17 cellular contexts compared by ENCODE assay signal in the genomic region with DNA sequence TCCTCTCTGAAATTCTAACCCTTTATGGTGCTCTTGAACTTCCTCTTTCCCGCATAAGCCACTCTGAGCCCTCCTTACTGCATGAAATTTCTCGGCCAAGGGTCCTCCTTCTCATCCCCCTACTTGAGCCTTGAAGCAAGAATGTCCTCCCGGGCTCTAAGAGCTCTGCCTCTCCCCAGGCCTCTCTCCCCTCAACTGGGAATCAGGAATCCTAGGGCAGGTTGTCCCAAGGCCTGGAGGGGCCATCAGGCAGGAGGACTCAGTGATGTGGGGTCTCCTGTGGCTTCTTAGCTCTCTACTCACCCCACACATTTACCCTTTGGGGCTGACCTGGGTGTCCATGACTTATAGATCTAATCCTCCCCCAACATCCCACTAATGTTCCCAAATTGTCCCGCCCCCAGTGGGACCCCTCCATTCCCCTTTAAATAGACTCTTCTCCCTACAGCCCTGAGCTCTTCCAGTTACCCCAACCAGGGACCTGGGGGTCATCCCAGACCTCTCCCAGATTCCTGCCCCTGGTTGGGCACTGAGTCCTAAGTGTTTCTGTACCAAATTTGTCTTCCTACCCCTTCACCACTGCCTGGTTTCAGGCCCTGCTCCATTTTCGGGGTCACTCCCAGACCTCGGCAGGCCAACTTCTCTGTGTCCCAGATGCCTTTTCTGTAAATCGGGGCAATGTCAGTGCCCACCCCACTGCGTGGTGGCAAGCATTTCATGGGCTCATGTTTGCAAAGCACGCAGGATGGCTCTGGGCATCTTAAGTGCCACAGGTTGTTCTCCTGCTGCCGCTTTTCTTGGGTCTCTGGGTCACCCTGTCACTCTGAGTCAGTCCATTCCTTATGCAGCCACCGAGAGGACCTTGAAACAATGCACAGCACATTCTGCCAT.
DNase-seq lines count a peak whose midpoint lies in the region; ATAC-seq, FAIRE-seq and TF ChIP-seq lines count a peak whose summit lies in the region.
"Had no signal": no experiment of that assay in that cellular context is flagged by ENCODE, and none has a peak within 500 bp of the region (broad histone marks: within the 10 kb centered on the region; RNA-seq: fewer than 3 reads in every experiment).

No MANE protein-coding gene starts in this region.

- H3K36me3 ChIP-seq in H7 (replicated peaks; ENCODE audit: control insufficient read depth, insufficient read depth, low read length), result no peaks in the 10 kb centered on the region
- no peaks in the 10 kb centered on the region for H3K36me3 ChIP-seq in keratinocyte (ENCODE audit: control insufficient read depth in 2 of 2, extremely low read depth in 1 of 2, insufficient read depth in 2 of 2, low read length in 2 of 2)
- H3K36me3 ChIP-seq: BLaER1 treated with 17β-estradiol and CSF1 and Interleukin-3, amounts not matched to agents 10 nM and 100 nM; SJCRH30 had no signal

- DNase-seq in H7 (peak; percentile 34), keratinocyte (ENCODE audit: low read depth, low spot score) (no peak), islet precursor cell (no peak)
- DNase-seq in stimulated activated effector memory CD8-positive, alpha-beta T cell treated with anti-CD3 and anti-CD28 coated beads, Interleukin-12 subunit alpha, Interleukin-12 subunit beta, amount 100 ng/mL, for 72 hours (ENCODE audit: low spot score in 2 of 2), result no peak
- no peak for DNase-seq in activated T-cell treated with anti-CD3 and anti-CD28 coated beads, Interleukin-2, amount 50 U/mL, for 1 hour
- DNase-seq: activated naive CD8-positive, alpha-beta T cell treated with anti-CD3 and anti-CD28 coated beads, Interleukin-2, amount 10 ng/mL, durations not matched to agents 7 days and 5 days; GDM1; NCI-H1930; SJCRH30; stimulated activated CD8-positive, alpha-beta memory T cell treated with anti-CD3 and anti-CD28 coated beads, Interleukin-4, amount 100 ng/mL, for 48 hours had no signal

- no peak for FAIRE-seq in keratinocyte (lab: Jason Lieb, UNC)
- FAIRE-seq: kidney had no signal

- no peaks in the 10 kb centered on the region for H3K79me2 ChIP-seq in keratinocyte (ENCODE audit: control insufficient read depth, insufficient read depth, low read length)

- H3K4me1 Mint-ChIP-seq in stimulated activated effector memory CD8-positive, alpha-beta T cell treated with anti-CD3 and anti-CD28 coated beads, Interleukin-12 subunit alpha, Interleukin-12 subunit beta, amount 100 ng/mL, for 72 hours, result no peaks in the 10 kb centered on the region
- H3K4me1 Mint-ChIP-seq: activated naive CD8-positive, alpha-beta T cell treated with anti-CD3 and anti-CD28 coated beads, Interleukin-2, amount 10 ng/mL, durations not matched to agents 7 days and 5 days had no signal

- H3K9ac ChIP-seq in keratinocyte (ENCODE audit: control insufficient read depth, extremely low read depth, insufficient read depth, low read length), result no peak overlapping the region
- H3K9ac ChIP-seq: BLaER1 treated with 17β-estradiol and CSF1 and Interleukin-3, amounts not matched to agents 10 nM and 100 nM had no signal

- H3K9me3 Mint-ChIP-seq in stimulated activated effector memory CD8-positive, alpha-beta T cell treated with anti-CD3 and anti-CD28 coated beads, Interleukin-12 subunit alpha, Interleukin-12 subunit beta, amount 100 ng/mL, for 72 hours, result no peaks in the 10 kb centered on the region
- H3K9me3 Mint-ChIP-seq: activated naive CD8-positive, alpha-beta T cell treated with anti-CD3 and anti-CD28 coated beads, Interleukin-2, amount 10 ng/mL, durations not matched to agents 7 days and 5 days; neural crest cell had no signal

- ATAC-seq in SK-N-SH treated with all-trans-retinoic acid at 6 μM for 48 hours (peak; percentile 27), GM18511 (IDR thresholded peaks at IDR 0.05; ENCODE audit: unreplicated experiment) (no peak), GM21367 (IDR thresholded peaks at IDR 0.05; ENCODE audit: unreplicated experiment) (no peak)
- ATAC-seq in stimulated activated effector memory CD8-positive, alpha-beta T cell treated with anti-CD3 and anti-CD28 coated beads, Interleukin-12 subunit alpha, Interleukin-12 subunit beta, amount 100 ng/mL, for 72 hours, result no peak

- no peaks in the 10 kb centered on the region for H3K9me3 ChIP-seq in keratinocyte (ENCODE audit: control insufficient read depth, low read depth, low read length)

- H3K4me1 ChIP-seq in keratinocyte (ENCODE audit: control insufficient read depth, extremely low read depth, insufficient read depth, low read length), result peaks cover 19% of the 10 kb centered on the region
- H3K4me1 ChIP-seq: SJCRH30 had no signal

- H3K4me3 Mint-ChIP-seq in stimulated activated effector memory CD8-positive, alpha-beta T cell treated with anti-CD3 and anti-CD28 coated beads, Interleukin-12 subunit alpha, Interleukin-12 subunit beta, amount 100 ng/mL, for 72 hours, result no peak overlapping the region
- H3K4me3 Mint-ChIP-seq: activated naive CD8-positive, alpha-beta T cell treated with anti-CD3 and anti-CD28 coated beads, Interleukin-2, amount 10 ng/mL, durations not matched to agents 7 days and 5 days; neural crest cell had no signal

- peak overlapping the region; percentile 52 for H3K4me2 ChIP-seq in keratinocyte (ENCODE audit: control insufficient read depth, extremely low read depth, insufficient read depth, low read depth, low read length)

- dilution Hi-C loops in keratinocyte (cut with MboI; ENCODE audit: extremely low pct_ligation_motif_present, low sequenced_read_pairs), result no loop called here

- H3K36me3 Mint-ChIP-seq in stimulated activated effector memory CD8-positive, alpha-beta T cell treated with anti-CD3 and anti-CD28 coated beads, Interleukin-12 subunit alpha, Interleukin-12 subunit beta, amount 100 ng/mL, for 72 hours, result no peaks in the 10 kb centered on the region
- H3K36me3 Mint-ChIP-seq: activated naive CD8-positive, alpha-beta T cell treated with anti-CD3 and anti-CD28 coated beads, Interleukin-2, amount 10 ng/mL, durations not matched to agents 7 days and 5 days had no signal

- TF ChIP-seq CTCF in keratinocyte (optimal IDR thresholded peaks at IDR 0.05 in 1 of 3, IDR thresholded peaks at IDR 0.05 in 1 of 3, conservative IDR thresholded peaks at IDR 0.05 in 1 of 3; ENCODE audit: extremely low read depth in 1 of 3, insufficient read depth in 2 of 3, low read length in 3 of 3), result no peak

- H3K4me3 ChIP-seq in H7 (ENCODE audit: insufficient read depth, low read depth, low read length) (no peak overlapping the region), keratinocyte (ENCODE audit: control insufficient read depth in 2 of 3, extremely low read depth in 1 of 3, insufficient read depth in 2 of 3, low read depth in 1 of 3, low read length in 3 of 3) (no peak overlapping the region)
- H3K4me3 ChIP-seq: BLaER1 treated with 17β-estradiol and CSF1 and Interleukin-3, amounts not matched to agents 10 nM and 100 nM; SJCRH30 had no signal

- H3K27ac ChIP-seq in keratinocyte (ENCODE audit: control insufficient read depth, insufficient read depth, low read length), result peak overlapping the region; percentile 29
- H3K27ac ChIP-seq: BLaER1 treated with 17β-estradiol and CSF1 and Interleukin-3, amounts not matched to agents 10 nM and 100 nM; foreskin keratinocyte; SJCRH30 had no signal

- H3K27me3 ChIP-seq in H7 (ENCODE audit: control insufficient read depth, insufficient read depth, low read length) (no peaks in the 10 kb centered on the region), keratinocyte (ENCODE audit: control insufficient read depth, extremely low read depth, insufficient read depth, low read length) (no peaks in the 10 kb centered on the region)
- H3K27me3 ChIP-seq: BLaER1 treated with 17β-estradiol and CSF1 and Interleukin-3, amounts not matched to agents 10 nM and 100 nM; foreskin keratinocyte had no signal

- H4K20me1 ChIP-seq in keratinocyte (ENCODE audit: control insufficient read depth, extremely low read depth, insufficient read depth, low read length), result no peaks in the 10 kb centered on the region
- H4K20me1 ChIP-seq: BLaER1 treated with 17β-estradiol and CSF1 and Interleukin-3, amounts not matched to agents 10 nM and 100 nM had no signal

- no peaks in the 10 kb centered on the region for H3K9me1 ChIP-seq in keratinocyte (ENCODE audit: control insufficient read depth, extremely low read depth, insufficient read depth, low read length)

- peak overlapping the region; percentile 16 for H2AFZ ChIP-seq in keratinocyte (ENCODE audit: control insufficient read depth, low read length)

- peak overlapping the region; percentile 55 for H3K27ac Mint-ChIP-seq in stimulated activated effector memory CD8-positive, alpha-beta T cell treated with anti-CD3 and anti-CD28 coated beads, Interleukin-12 subunit alpha, Interleukin-12 subunit beta, amount 100 ng/mL, for 72 hours
- H3K27ac Mint-ChIP-seq: activated naive CD8-positive, alpha-beta T cell treated with anti-CD3 and anti-CD28 coated beads, Interleukin-2, amount 10 ng/mL, durations not matched to agents 7 days and 5 days had no signal

TF ChIP-seq in SK-N-SH treated with all-trans-retinoic acid at 6 μM for 48 hours, 23 proteins besides CTCF, POLR2A, EP300 and RAD21 (continues in another document):
- TF ChIP-seq CSDC2 (CRISPR knock-in tag; IDR thresholded peaks at IDR 0.05) (no peak), PPARA (CRISPR knock-in tag; IDR thresholded peaks at IDR 0.05; ENCODE audit: borderline replicate concordance) (no peak), ZFP3 (CRISPR knock-in tag; IDR thresholded peaks at IDR 0.05) (no peak), ESRRG (CRISPR knock-in tag; IDR thresholded peaks at IDR 0.05) (no peak)
- TF ChIP-seq, protein P1, sequence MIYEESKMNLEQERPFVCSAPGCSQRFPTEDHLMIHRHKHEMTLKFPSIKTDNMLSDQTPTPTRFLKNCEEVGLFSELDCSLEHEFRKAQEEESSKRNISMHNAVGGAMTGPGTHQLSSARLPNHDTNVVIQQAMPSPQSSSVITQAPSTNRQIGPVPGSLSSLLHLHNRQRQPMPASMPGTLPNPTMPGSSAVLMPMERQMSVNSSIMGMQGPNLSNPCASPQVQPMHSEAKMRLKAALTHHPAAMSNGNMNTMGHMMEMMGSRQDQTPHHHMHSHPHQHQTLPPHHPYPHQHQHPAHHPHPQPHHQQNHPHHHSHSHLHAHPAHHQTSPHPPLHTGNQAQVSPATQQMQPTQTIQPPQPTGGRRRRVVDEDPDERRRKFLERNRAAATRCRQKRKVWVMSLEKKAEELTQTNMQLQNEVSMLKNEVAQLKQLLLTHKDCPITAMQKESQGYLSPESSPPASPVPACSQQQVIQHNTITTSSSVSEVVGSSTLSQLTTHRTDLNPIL (CRISPR knock-in tag; IDR thresholded peaks at IDR 0.05; ENCODE audit: low read depth), result no peak
